Comparison of ENCODE assay signal across 8 cellular contexts in the genomic region with DNA sequence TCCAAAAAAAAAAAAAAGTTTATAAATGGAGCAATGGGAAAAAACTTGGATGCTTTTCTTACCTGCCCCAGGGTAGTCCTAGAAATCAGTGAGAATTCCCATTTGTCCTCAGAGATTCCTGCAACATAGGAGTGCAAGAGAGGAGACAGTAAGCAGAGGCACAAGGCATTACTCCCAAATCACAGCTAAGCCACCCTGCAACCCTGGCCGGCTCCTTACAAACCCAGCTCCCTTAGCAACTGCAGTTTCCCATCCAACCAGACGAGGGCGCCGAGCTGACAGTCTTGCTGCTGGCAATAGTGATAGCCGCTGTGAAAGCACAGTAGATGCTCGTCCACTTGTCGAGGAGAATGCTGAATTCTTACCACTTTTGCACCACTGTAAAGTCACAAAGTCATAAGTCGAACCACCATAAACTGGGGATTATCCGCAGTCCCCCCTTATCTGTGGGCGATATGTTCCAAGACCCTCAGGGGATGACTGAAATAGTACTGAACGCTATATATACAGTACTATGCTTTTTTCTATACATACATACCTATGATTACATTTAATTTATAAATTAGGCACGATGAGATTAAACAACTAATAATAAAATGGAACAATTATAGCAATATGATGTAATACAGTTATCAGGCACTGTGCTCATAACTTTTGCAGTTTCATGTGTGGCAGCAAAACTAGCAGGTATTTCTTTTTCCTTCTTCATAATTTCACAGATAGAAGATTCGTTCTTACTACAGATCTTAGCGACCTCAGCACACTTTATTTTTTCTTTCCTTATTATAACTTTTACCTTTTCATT.
A peak's percentile ranks its signal among the peaks of the same experiment; 100 is the strongest.
DNase-seq lines count a peak whose midpoint lies in the region; ATAC-seq lines count a peak whose summit lies in the region.

No MANE protein-coding gene starts in this region.

- ATAC-seq in HG02759 (IDR thresholded peaks at IDR 0.05; ENCODE audit: unreplicated experiment) (peak; percentile 60), GM18868 (IDR thresholded peaks at IDR 0.05; ENCODE audit: unreplicated experiment) (no peak)

- DNase-seq in CMK (ENCODE audit: low read depth), result peak; percentile 80
- DNase-seq in NCI-H345 (lab: John Stamatoyannopoulos, UW), result peak; percentile 76
- DNase-seq in activated CD4-positive, CD25-positive, alpha-beta regulatory T cell treated with anti-CD3 and anti-CD28 coated beads, Interleukin-2, amount 50 U/mL, for 16 hours (ENCODE audit: low read depth, low spot score), result peak; percentile 78
- peak in 57 of 61 donors; percentile 12 to 89 (median 56) for DNase-seq in caudate nucleus (lab: John Stamatoyannopoulos, UW)
- DNase-seq in left kidney (ENCODE audit: low read depth, low spot score), result peak; percentile 91
- DNase-seq in stimulated activated CD4-positive, alpha-beta T cell treated with anti-CD3 and anti-CD28 coated beads, Interleukin-4, amount 100 ng/mL, for 1 hour, result peak; percentile 87

- H3K27ac ChIP-seq in caudate nucleus (ENCODE audit: low read depth, low read length), result no peak overlapping the region
